Comparison of ENCODE assay signal across 9 cellular contexts in the genomic region with DNA sequence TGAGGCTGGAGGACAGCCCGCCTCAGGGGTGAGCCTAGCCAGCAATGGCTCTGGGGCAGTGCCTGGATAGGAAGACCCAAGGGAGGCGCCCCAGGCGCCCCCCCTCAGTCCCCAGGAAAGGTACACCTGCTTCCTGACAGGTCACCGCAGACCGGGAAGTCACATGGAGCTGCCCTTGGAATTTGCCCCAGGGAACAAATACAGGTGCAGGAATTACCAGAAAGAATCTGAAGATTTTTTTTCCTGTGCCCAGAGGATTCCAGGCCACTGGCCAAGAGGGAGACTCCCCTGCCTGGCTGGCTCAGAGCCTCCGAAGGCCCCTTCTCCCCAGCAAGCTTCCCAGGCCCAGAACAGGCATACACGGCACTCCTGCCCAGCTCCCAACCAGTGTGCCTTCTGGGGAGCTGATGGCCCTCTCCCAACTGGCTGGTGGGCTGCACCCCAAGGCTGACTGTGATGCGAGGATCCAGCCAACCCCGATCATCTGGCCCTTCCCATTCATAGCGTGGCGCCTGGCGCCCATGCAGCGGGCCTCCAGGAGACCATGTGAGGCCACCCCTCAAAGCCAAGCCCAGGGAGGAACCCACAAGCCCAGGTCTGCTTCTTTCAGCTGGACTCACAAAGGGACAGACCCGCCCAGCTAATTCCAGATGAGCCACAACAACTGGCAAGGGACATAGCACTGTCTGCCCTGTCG. TPM values are rescaled to one million over a fixed set of nuclear protein-coding genes. Genes with fewer than 3 reads are reported as not detected.
A peak's percentile ranks its signal among the peaks of the same experiment; 100 is the strongest.
DNase-seq lines count a peak whose midpoint lies in the region; ATAC-seq, FAIRE-seq and TF ChIP-seq lines count a peak whose summit lies in the region.
"Had no signal": no experiment of that assay in that cellular context is flagged by ENCODE, and none has a peak within 500 bp of the region (broad histone marks: within the 10 kb centered on the region; RNA-seq: fewer than 3 reads in every experiment).

No MANE protein-coding gene starts in this region.

- 46% methylated on average over 3 of the region's 15 CpGs; no CpG with 5 or more reads in 1 of the 2 donors for WGBS in esophagus squamous epithelium, 2 donors
- 17 to 20% methylated on average over 15 of the region's 15 CpGs for WGBS in pancreas, 2 donors

- TF ChIP-seq CTCF in esophagus squamous epithelium (IDR thresholded peaks at IDR 0.05): no peak
- no peak for TF ChIP-seq CTCF in pancreas (IDR thresholded peaks at IDR 0.05)

- intact Hi-C loops in esophagus squamous epithelium (cut with DNase I) (no loop called here), pancreas (cut with DNase I) (no loop called here)

- H3K4me1 Mint-ChIP-seq in activated T-helper 17 cell treated with anti-CD3 and anti-CD28 coated beads, Interleukin-2, amount 50 U/mL, for 72 hours: no peaks in the 10 kb centered on the region

- no peaks in the 10 kb centered on the region for H3K27me3 Mint-ChIP-seq in activated T-helper 17 cell treated with anti-CD3 and anti-CD28 coated beads, Interleukin-2, amount 50 U/mL, for 72 hours

- no peak overlapping the region for H3K27ac Mint-ChIP-seq in activated T-helper 17 cell treated with anti-CD3 and anti-CD28 coated beads, Interleukin-2, amount 50 U/mL, for 72 hours

- H3K9me3 ChIP-seq in esophagus squamous epithelium (no peaks in the 10 kb centered on the region), pancreas (no peaks in the 10 kb centered on the region)

- peak overlapping the region in 3 of 4 donors; percentile 72 to 82 (median 72) for H3K4me3 ChIP-seq in esophagus squamous epithelium
- peak overlapping the region; percentile 48 to 80 (median 60) for H3K4me3 ChIP-seq in pancreas

- no peaks in the 10 kb centered on the region for H3K36me3 Mint-ChIP-seq in activated T-helper 17 cell treated with anti-CD3 and anti-CD28 coated beads, Interleukin-2, amount 50 U/mL, for 72 hours (ENCODE audit: low read depth)

- ATAC-seq in pancreas (peak; percentile 35 to 59 (median 51)), GM21526 (IDR thresholded peaks at IDR 0.05; ENCODE audit: low FRiP score, unreplicated experiment) (no peak)
- no peak for ATAC-seq in activated T-helper 17 cell treated with anti-CD3 and anti-CD28 coated beads, Interleukin-2, amount 50 U/mL, for 72 hours (replicated peaks)

- no peak for FAIRE-seq in pancreas (lab: Jason Lieb, UNC)

- peaks cover 66 to 91% (median 69%) of the 10 kb centered on the region in 3 donors for H3K4me1 ChIP-seq in esophagus squamous epithelium
- H3K4me1 ChIP-seq in pancreas: peaks cover 13 to 36% (median 27%) of the 10 kb centered on the region in 3 donors

- H3K27me3 ChIP-seq in esophagus squamous epithelium (no peaks in the 10 kb centered on the region), pancreas (no peaks in the 10 kb centered on the region)

- H3K36me3 ChIP-seq in esophagus squamous epithelium (peaks cover 0 to 5% (median 0%) of the 10 kb centered on the region in 3 donors), pancreas (no peaks in the 10 kb centered on the region)

- DNase-seq in DMS53 treated with DMSO at 0.1 percent for 48 hours (lab: John Stamatoyannopoulos, UW; ENCODE audit: unreplicated experiment) (peak; percentile 50), NCI-H226 (peak; percentile 67), esophagus squamous epithelium (lab: John Stamatoyannopoulos, UW) (no peak), pancreas (peak in 5 of 6 donors; percentile 86 to 96 (median 91)), GOT3 (lab: John Stamatoyannopoulos, UW) (no peak), NCI-H1930 (lab: John Stamatoyannopoulos, UW) (no peak)
- DNase-seq: cortex of kidney had no signal

- H3K27ac ChIP-seq in esophagus squamous epithelium (peak overlapping the region in 2 of 4 donors; percentile 70 to 94), pancreas (peak overlapping the region; percentile 78 to 90 (median 83))

- TF ChIP-seq POLR2A in esophagus squamous epithelium (IDR thresholded peaks at IDR 0.05): no peak

- H3K4me3 Mint-ChIP-seq in activated T-helper 17 cell treated with anti-CD3 and anti-CD28 coated beads, Interleukin-2, amount 50 U/mL, for 72 hours: no peak overlapping the region

- no peaks in the 10 kb centered on the region for H3K9me3 Mint-ChIP-seq in activated T-helper 17 cell treated with anti-CD3 and anti-CD28 coated beads, Interleukin-2, amount 50 U/mL, for 72 hours

RNA-seq across cellular contexts. Expression of a gene that starts 2.3 kb away (rescaled TPM):
- total RNA-seq in esophagus squamous epithelium (10 to 100 TPM; 13.0 to 34.2 (median 15.8) TPM), pancreas (100 to 1,000 TPM in 1 of 6 donors, 10 to 100 TPM in 5; 50.3 to 110 (median 74.8) TPM)
- 10 to 100 TPM; 48.7 to 66.5 TPM for polyA plus RNA-seq in pancreas
- 1 to 10 TPM; 5.5 to 9.4 TPM for total RNA-seq in activated T-helper 17 cell treated with anti-CD3 and anti-CD28 coated beads, Interleukin-2, amount 50 U/mL, for 72 hours

RNA-seq across cellular contexts. Expression of a gene that starts 7.2 kb away (rescaled TPM):
- total RNA-seq in esophagus squamous epithelium: 10 to 100 TPM; 19.4 to 29.6 (median 25.4) TPM
- total RNA-seq in pancreas: 10 to 100 TPM in 5 of 6 donors, 1 to 10 TPM in 1; 9.7 to 19.0 (median 13.1) TPM
- 10 to 100 TPM; 16.9 to 22.8 TPM for polyA plus RNA-seq in pancreas
- 10 to 100 TPM; 19.3 to 27.3 TPM for total RNA-seq in activated T-helper 17 cell treated with anti-CD3 and anti-CD28 coated beads, Interleukin-2, amount 50 U/mL, for 72 hours

RNA-seq across cellular contexts. Expression of a gene that starts 7.3 kb away (rescaled TPM):
- total RNA-seq in esophagus squamous epithelium: 10 to 100 TPM in 1 of 4 donors, 1 to 10 TPM in 3; 5.3 to 11.2 (median 7.7) TPM
- 10 to 100 TPM in 1 of 6 donors, 1 to 10 TPM in 5; 4.6 to 12.9 (median 6.5) TPM for total RNA-seq in pancreas
- 10 to 100 TPM in 1 of 2 donors, 1 to 10 TPM in 1; 9.7 to 25.4 TPM for polyA plus RNA-seq in pancreas
- total RNA-seq in activated T-helper 17 cell treated with anti-CD3 and anti-CD28 coated beads, Interleukin-2, amount 50 U/mL, for 72 hours: 10 to 100 TPM; 20.5 to 40.2 TPM

RNA-seq across cellular contexts. Expression of a gene that starts 9.7 kb away (rescaled TPM):
- total RNA-seq in esophagus squamous epithelium: 100 to 1,000 TPM in 2 of 4 donors, 10 to 100 TPM in 2; 67.1 to 124 (median 96.7) TPM
- total RNA-seq in pancreas: 10 to 100 TPM; 30.8 to 45.2 (median 38.3) TPM
- polyA plus RNA-seq in pancreas: 10 to 100 TPM; 67.4 to 81.0 TPM
- 10 to 100 TPM; 43.7 to 84.7 TPM for total RNA-seq in activated T-helper 17 cell treated with anti-CD3 and anti-CD28 coated beads, Interleukin-2, amount 50 U/mL, for 72 hours

RNA-seq across cellular contexts. Expression of a gene that starts 9.8 kb away (rescaled TPM):
- total RNA-seq in esophagus squamous epithelium: 10 to 100 TPM; 14.0 to 34.1 (median 25.1) TPM
- 10 to 100 TPM; 22.2 to 39.4 (median 31.5) TPM for total RNA-seq in pancreas
- 100 to 1,000 TPM in 1 of 2 donors, 10 to 100 TPM in 1; 99.9 to 122 TPM for polyA plus RNA-seq in pancreas
- total RNA-seq in activated T-helper 17 cell treated with anti-CD3 and anti-CD28 coated beads, Interleukin-2, amount 50 U/mL, for 72 hours: 10 to 100 TPM; 50.6 to 53.1 TPM

Comparison
In these comparisons a context has a peak if more than half of its experiments do, and no peak if none do; other contexts are left out.
1. DNase-seq: peak in DMS53 treated with DMSO at 0.1 percent for 48 hours (single experiment), NCI-H226 (single experiment) and pancreas (5 of 6); none in esophagus squamous epithelium (single experiment), GOT3 (single experiment) and NCI-H1930 (0 of 2).
2. ATAC-seq: peak in pancreas (4 of 4); none in activated T-helper 17 cell treated with anti-CD3 and anti-CD28 coated beads, Interleukin-2, amount 50 U/mL, for 72 hours (single experiment) and GM21526 (single experiment).